ENCODE assay signal across 17 cellular contexts in genomic region chr4:144582975-144583374, GRCh38.
A peak's percentile ranks its signal among the peaks of the same experiment; 100 is the strongest.
DNase-seq lines count a peak whose midpoint lies in the region; ATAC-seq, FAIRE-seq and TF ChIP-seq lines count a peak whose summit lies in the region.
"Had no signal": no experiment of that assay in that cellular context is flagged by ENCODE, and none has a peak within 500 bp of the region (broad histone marks: within the 10 kb centered on the region; RNA-seq: fewer than 3 reads in every experiment).

No MANE protein-coding gene starts in this region.

- ATAC-seq in A549 (peak; percentile 86 to 88), lower lobe of right lung (peak; percentile 83 to 89), GM19467 (IDR thresholded peaks at IDR 0.05; ENCODE audit: unreplicated experiment) (no peak), gastroesophageal sphincter (no peak)
- ATAC-seq: activated naive CD8-positive, alpha-beta T cell treated with anti-CD3 and anti-CD28 coated beads, Interleukin-2, amount 50 U/mL, for 24 hours; activated T-cell treated with anti-CD3 and anti-CD28 coated beads, Interleukin-2, amount 50 U/mL, for 4 hours had no signal

- DNase-seq in A549 (ENCODE audit: low read depth in 1 of 2, low spot score in 1 of 2) = peak in 1 of 2 experiments; percentile 81
- peak; percentile 54 for DNase-seq in NCI-H460 (ENCODE audit: extremely low read depth, low read depth)
- peak; percentile 32 for DNase-seq in choroid plexus epithelial cell (ENCODE audit: low read depth)
- no peak for DNase-seq in lower lobe of right lung
- no peak for DNase-seq in iPS-NIHi7 (ENCODE audit: extremely low spot score)
- no peak for DNase-seq in Peyer's patch
- DNase-seq: activated CD4-positive, alpha-beta T cell treated with anti-CD3 and anti-CD28 coated beads, Interleukin-2, amount 50 U/mL, for 4 hours; activated naive CD8-positive, alpha-beta T cell treated with anti-CD3 and anti-CD28 coated beads, Interleukin-2, amount 50 U/mL, for 24 hours; activated T-cell treated with anti-CD3 and anti-CD28 coated beads, Interleukin-2, amount 50 U/mL, for 4 hours; glutamatergic neuron had no signal

- peak overlapping the region; percentile 88 for H3K4me2 ChIP-seq in A549

- H3K36me3 ChIP-seq in lower lobe of right lung (no peaks in the 10 kb centered on the region), gastroesophageal sphincter (no peaks in the 10 kb centered on the region), Peyer's patch (no peaks in the 10 kb centered on the region)
- H3K36me3 ChIP-seq: HAP-1, tibial nerve had no signal

- POLR2A ChIA-PET in A549 (lab: Yijun Ruan, JAX) = interaction anchor here (0.7 kb wide), 1 partner anchor 246 kb away, joined by 5 read pairs; no protein-coding TSS in a partner anchor

- TF ChIP-seq EP300 in A549 (IDR thresholded peaks at IDR 0.05) (peak; percentile 54 to 70; a peak in 2 of 5 replicates), gastroesophageal sphincter (IDR thresholded peaks at IDR 0.05) (no peak)

- intact Hi-C loops in lower lobe of right lung (cut with DNase I) = no loop called here

- no peak for FAIRE-seq in A549 (lab: Jason Lieb, UNC)
- FAIRE-seq: G401.6, GM12891, islet of Langerhans had no signal

- TF ChIP-seq RAD21 in A549 (conservative IDR thresholded peaks at IDR 0.05 in 1 of 2, IDR thresholded peaks at IDR 0.05 in 1 of 2) = peak in 1 of 2 experiments; percentile 35; a peak in 2 of 5 replicates

- 2% methylated on average over 3 of the region's 3 CpGs for WGBS in A549 (ENCODE audit: missing lambda C conversion rate)
- WGBS in gastroesophageal sphincter (ENCODE audit: low coverage in 1 of 2), 2 donors = 48 to 56% methylated on average over 3 of the region's 3 CpGs

- peak overlapping the region; percentile 33; the same call in 2 of the 3 replicates for H3K4me3 ChIP-seq in A549
- H3K4me3 ChIP-seq in choroid plexus epithelial cell (ENCODE audit: low read depth, low read length) = no peak overlapping the region
- H3K4me3 ChIP-seq in lower lobe of right lung = no peak overlapping the region
- no peak overlapping the region for H3K4me3 ChIP-seq in gastroesophageal sphincter
- no peak overlapping the region for H3K4me3 ChIP-seq in Peyer's patch
- H3K4me3 ChIP-seq: HAP-1, tibial nerve had no signal

- no peak for TF ChIP-seq POLR2A in A549 (IDR thresholded peaks at IDR 0.05; ENCODE audit: low read length)
- no peak for TF ChIP-seq POLR2A in gastroesophageal sphincter (IDR thresholded peaks at IDR 0.05)
- TF ChIP-seq POLR2A in Peyer's patch (IDR thresholded peaks at IDR 0.05) = no peak

- H3K4me1 ChIP-seq in A549 = peaks cover 61% of the 10 kb centered on the region
- no peaks in the 10 kb centered on the region for H3K4me1 ChIP-seq in lower lobe of right lung
- H3K4me1 ChIP-seq in gastroesophageal sphincter = no peaks in the 10 kb centered on the region
- H3K4me1 ChIP-seq in Peyer's patch = peaks cover 0 to 5% (median 0%) of the 10 kb centered on the region in 4 donors
- H3K4me1 ChIP-seq: HAP-1 had no signal

- CTCF ChIA-PET in A549 (lab: Yijun Ruan, JAX) = no interaction called here

- no peaks in the 10 kb centered on the region for H3K9me3 ChIP-seq in A549
- no peaks in the 10 kb centered on the region for H3K9me3 ChIP-seq in lower lobe of right lung
- H3K9me3 ChIP-seq in gastroesophageal sphincter = peaks cover 0 to 3% (median 0%) of the 10 kb centered on the region in 3 donors
- no peaks in the 10 kb centered on the region for H3K9me3 ChIP-seq in Peyer's patch
- H3K9me3 ChIP-seq: tibial nerve had no signal

- no peaks in the 10 kb centered on the region for H3K27me3 ChIP-seq in lower lobe of right lung (ENCODE audit: low read depth)
- H3K27me3 ChIP-seq in gastroesophageal sphincter = no peaks in the 10 kb centered on the region
- H3K27me3 ChIP-seq in Peyer's patch = no peaks in the 10 kb centered on the region
- H3K27me3 ChIP-seq: tibial nerve had no signal

- H3K27ac ChIP-seq in A549 (peak overlapping the region; percentile 92 to 98), lower lobe of right lung (peak overlapping the region; percentile 41), gastroesophageal sphincter (no peak overlapping the region), Peyer's patch (no peak overlapping the region)
- H3K27ac ChIP-seq: tibial nerve had no signal

- TF ChIP-seq CTCF in A549 (IDR thresholded peaks at IDR 0.05) = no peak
- TF ChIP-seq CTCF in choroid plexus epithelial cell (conservative IDR thresholded peaks at IDR 0.05; ENCODE audit: low read depth, low read length) = no peak
- TF ChIP-seq CTCF in lower lobe of right lung (IDR thresholded peaks at IDR 0.05) = no peak
- TF ChIP-seq CTCF in gastroesophageal sphincter (IDR thresholded peaks at IDR 0.05) = no peak
- TF ChIP-seq CTCF in Peyer's patch (IDR thresholded peaks at IDR 0.05) = no peak

TF ChIP-seq in A549, 52 proteins besides CTCF, POLR2A, EP300 and RAD21:
- no peak for TF ChIP-seq PBX3 (IDR thresholded peaks at IDR 0.05)
- TF ChIP-seq CEBPB (IDR thresholded peaks at IDR 0.05) = peak; percentile 62 to 79; a peak in 3 of 4 replicates
- peak; percentile 34; the same call in 1 of the 2 replicates for TF ChIP-seq MAX (IDR thresholded peaks at IDR 0.05)
- TF ChIP-seq HOXB13 (CRISPR knock-in tag; IDR thresholded peaks at IDR 0.05; ENCODE audit: low read depth) = no peak
- TF ChIP-seq PHF8 (IDR thresholded peaks at IDR 0.05; ENCODE audit: borderline replicate concordance, low read depth) = no peak
- TF ChIP-seq JUN (IDR thresholded peaks at IDR 0.05) = peak in 1 of 2 experiments; percentile 61; a peak in 1 of 5 replicates
- TF ChIP-seq JUNB (IDR thresholded peaks at IDR 0.05) = peak; percentile 57; the same call in 1 of the 2 replicates
- TF ChIP-seq POLR2AphosphoS2 (conservative IDR thresholded peaks at IDR 0.05; ENCODE audit: low read length) = no peak
- no peak for TF ChIP-seq CHD2 (IDR thresholded peaks at IDR 0.05; ENCODE audit: low read length, partially characterized antibody)
- TF ChIP-seq NPAS2 (CRISPR knock-in tag; IDR thresholded peaks at IDR 0.05; ENCODE audit: borderline replicate concordance) = no peak
- peak; percentile 59; the same call in 1 of the 2 replicates for TF ChIP-seq HES2 (IDR thresholded peaks at IDR 0.05)
- TF ChIP-seq RNF2 (IDR thresholded peaks at IDR 0.05; ENCODE audit: borderline replicate concordance, low read depth) = no peak
- peak; percentile 72 for TF ChIP-seq GATA3 (IDR thresholded peaks at IDR 0.05; ENCODE audit: borderline replicate concordance)
- TF ChIP-seq HMGXB4 (CRISPR knock-in tag; IDR thresholded peaks at IDR 0.05; ENCODE audit: borderline replicate concordance) = no peak
- 0 out of 3 replicates have a peak, but pooled peaks have one; percentile 11 for TF ChIP-seq SMC3 (IDR thresholded peaks at IDR 0.05)
- TF ChIP-seq KDM1A (IDR thresholded peaks at IDR 0.05; ENCODE audit: low read depth) = no peak
- peak; percentile 65; the same call in 1 of the 3 replicates for TF ChIP-seq BCL3 (IDR thresholded peaks at IDR 0.05)
- TF ChIP-seq FOSL2 (IDR thresholded peaks at IDR 0.05) = no peak
- peak; percentile 61 for TF ChIP-seq FOSL2 (CRISPR knock-in tag; IDR thresholded peaks at IDR 0.05)

Comparison
In these comparisons a context has a peak if more than half of its experiments do, and no peak if none do; other contexts are left out.
1. ATAC-seq: peak in A549 (2 of 2) and lower lobe of right lung (2 of 2); none in GM19467 (single experiment) and gastroesophageal sphincter (single experiment).
2. DNase-seq: peak in NCI-H460 (single experiment) and choroid plexus epithelial cell (single experiment); none in lower lobe of right lung (single experiment), iPS-NIHi7 (single experiment) and Peyer's patch (0 of 3).
3. H3K27ac ChIP-seq: peak in A549 (2 of 2) and lower lobe of right lung (single experiment); none in gastroesophageal sphincter (0 of 4) and Peyer's patch (0 of 4).